Comparison of ENCODE assay signal across 8 cellular contexts in the genomic region with DNA sequence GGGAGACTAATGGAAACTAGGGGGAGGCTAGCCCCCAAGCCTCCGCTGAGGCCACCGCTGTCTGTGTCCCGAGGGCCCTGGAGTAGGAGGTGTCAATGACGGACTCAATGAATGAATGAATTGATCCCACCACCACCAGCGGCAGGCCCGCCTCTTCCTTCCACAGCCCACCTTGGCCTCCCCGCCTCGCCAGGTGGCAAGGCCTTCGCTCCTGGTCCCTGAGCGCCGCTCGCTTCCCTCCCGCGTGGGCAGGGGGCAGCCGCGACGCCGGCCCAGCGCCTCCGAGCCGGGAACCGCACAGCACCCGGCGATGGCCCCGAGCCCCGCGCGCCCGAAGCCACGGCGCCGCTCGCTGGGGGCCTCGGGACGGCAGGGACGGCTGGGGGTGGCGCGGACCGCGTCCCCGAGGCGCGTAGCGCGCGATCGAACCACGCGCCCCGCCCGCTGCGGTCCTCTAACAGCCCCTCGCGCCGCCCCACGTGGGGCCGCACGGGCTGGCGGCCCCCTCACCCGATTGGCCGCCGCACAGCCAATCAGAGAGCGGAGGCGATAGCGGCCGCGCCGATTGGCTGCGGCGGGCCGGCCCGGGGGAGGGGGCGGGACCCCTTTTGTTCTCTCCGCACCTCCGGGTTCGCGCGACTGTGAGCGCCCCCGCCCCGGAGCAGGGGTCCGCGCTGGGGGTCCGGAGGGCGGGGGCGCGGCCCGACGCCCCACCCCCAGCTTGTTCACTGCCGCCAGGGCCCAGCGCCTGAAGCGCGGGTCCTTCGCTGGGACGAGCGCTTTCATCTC. TPM values are rescaled to one million over a fixed set of nuclear protein-coding genes. Genes with fewer than 3 reads are reported as not detected.
DNase-seq lines count a peak whose midpoint lies in the region; ATAC-seq and TF ChIP-seq lines count a peak whose summit lies in the region.

No MANE protein-coding gene starts in this region.

- H3K4me1 Mint-ChIP-seq in CD8-positive, alpha-beta memory T cell: peaks cover 4 to 22% (median 10%) of the 10 kb centered on the region in 3 donors
- peaks cover 11% of the 10 kb centered on the region for H3K4me1 Mint-ChIP-seq in activated CD4-positive, alpha-beta T cell treated with anti-CD3 and anti-CD28 coated beads, Interleukin-2, amount 10 ng/mL, durations not matched to agents 7 days and 5 days
- H3K4me1 Mint-ChIP-seq in dendritic cell treated with granulocyte-macrophage colony-stimulating factor and Interleukin-4, amounts not matched to agents 40 ng/mL and 50 ng/mL, for 4 days (ENCODE audit: low read depth): peaks cover 28% of the 10 kb centered on the region

- H3K36me3 Mint-ChIP-seq in CD8-positive, alpha-beta memory T cell: no peaks in the 10 kb centered on the region
- no peaks in the 10 kb centered on the region for H3K36me3 Mint-ChIP-seq in activated CD4-positive, alpha-beta T cell treated with anti-CD3 and anti-CD28 coated beads, Interleukin-2, amount 10 ng/mL, durations not matched to agents 7 days and 5 days (ENCODE audit: low read depth)
- H3K36me3 Mint-ChIP-seq in dendritic cell treated with granulocyte-macrophage colony-stimulating factor and Interleukin-4, amounts not matched to agents 40 ng/mL and 50 ng/mL, for 4 days (ENCODE audit: low read depth): no peaks in the 10 kb centered on the region

- peaks cover 19 to 48% of the 10 kb centered on the region in 2 donors for H3K27me3 Mint-ChIP-seq in CD8-positive, alpha-beta memory T cell
- H3K27me3 Mint-ChIP-seq in activated CD4-positive, alpha-beta T cell treated with anti-CD3 and anti-CD28 coated beads, Interleukin-2, amount 10 ng/mL, durations not matched to agents 7 days and 5 days: peaks cover 30% of the 10 kb centered on the region
- peaks cover 61% of the 10 kb centered on the region for H3K27me3 Mint-ChIP-seq in dendritic cell treated with granulocyte-macrophage colony-stimulating factor and Interleukin-4, amounts not matched to agents 40 ng/mL and 50 ng/mL, for 4 days

- CTCF ChIA-PET in CD8-positive, alpha-beta memory T cell (lab: Charles Lee): interaction anchor here (0.9 to 1.0 kb wide), 3 partner anchors 38 to 389 kb away, joined by 3 to 4 read pairs (median 3); no protein-coding TSS in a partner anchor
- CTCF ChIA-PET in activated CD4-positive, alpha-beta T cell treated with anti-CD3 and anti-CD28 coated beads, Interleukin-2, amount 10 ng/mL, durations not matched to agents 7 days and 5 days (lab: Charles Lee): no interaction called here

- no peak for TF ChIP-seq CTCF in left lung (IDR thresholded peaks at IDR 0.05)

- H3K27me3 ChIP-seq in CD8-positive, alpha-beta memory T cell (ENCODE audit: insufficient read depth, low read length, poor library complexity, severe bottlenecking): peaks cover 20% of the 10 kb centered on the region
- peaks cover 0 to 40% of the 10 kb centered on the region in 2 donors for H3K27me3 ChIP-seq in left lung
- H3K27me3 ChIP-seq in SJCRH30: no peaks in the 10 kb centered on the region

- peak overlapping the region in 6 of 7 donors; percentile 60 to 79 (median 64) for H3K4me3 Mint-ChIP-seq in CD8-positive, alpha-beta memory T cell
- H3K4me3 Mint-ChIP-seq in activated CD4-positive, alpha-beta T cell treated with anti-CD3 and anti-CD28 coated beads, Interleukin-2, amount 10 ng/mL, durations not matched to agents 7 days and 5 days: peak overlapping the region; percentile 39
- peak overlapping the region; percentile 54 for H3K4me3 Mint-ChIP-seq in dendritic cell treated with granulocyte-macrophage colony-stimulating factor and Interleukin-4, amounts not matched to agents 40 ng/mL and 50 ng/mL, for 4 days

- peak; percentile 28 to 71 (median 50) for DNase-seq in CD8-positive, alpha-beta memory T cell
- DNase-seq in NCI-H1930 (lab: John Stamatoyannopoulos, UW) (peak; percentile 83 to 92), left lung (peak in 1 of 2 donors; percentile 59), OCI-M1 (lab: John Stamatoyannopoulos, UW) (no peak), SJCRH30 (no peak)
- peak; percentile 67 for DNase-seq in activated CD4-positive, alpha-beta T cell treated with anti-CD3 and anti-CD28 coated beads, Interleukin-2, amount 10 ng/mL, durations not matched to agents 7 days and 5 days
- DNase-seq in stimulated activated CD4-positive, alpha-beta T cell treated with anti-CD3 and anti-CD28 coated beads, Interleukin-4, amount 100 ng/mL, for 24 hours: peak; percentile 53

- intact Hi-C loops in dendritic cell treated with granulocyte-macrophage colony-stimulating factor and Interleukin-4, amounts not matched to agents 40 ng/mL and 50 ng/mL, for 4 days (cut with micrococcal nuclease): loop anchor here (5.0 kb wide), 1 partner anchor 79 kb away; no protein-coding TSS in a partner anchor
- intact Hi-C loops in left lung (cut with DNase I): loop anchor here (5.0 to 10.0 kb wide), 4 partner anchors 76 to 229 kb away; a partner anchor contains a TSS

- H3K9me3 Mint-ChIP-seq in CD8-positive, alpha-beta memory T cell: no peaks in the 10 kb centered on the region
- H3K9me3 Mint-ChIP-seq in activated CD4-positive, alpha-beta T cell treated with anti-CD3 and anti-CD28 coated beads, Interleukin-2, amount 10 ng/mL, durations not matched to agents 7 days and 5 days: no peaks in the 10 kb centered on the region
- no peaks in the 10 kb centered on the region for H3K9me3 Mint-ChIP-seq in dendritic cell treated with granulocyte-macrophage colony-stimulating factor and Interleukin-4, amounts not matched to agents 40 ng/mL and 50 ng/mL, for 4 days

- H3K4me1 ChIP-seq in CD8-positive, alpha-beta memory T cell (ENCODE audit: insufficient read depth, low read length): peaks cover 20% of the 10 kb centered on the region
- H3K4me1 ChIP-seq in left lung (peaks cover 5 to 27% of the 10 kb centered on the region in 2 donors), SJCRH30 (peaks cover 22% of the 10 kb centered on the region)

- H3K4me3 ChIP-seq in CD8-positive, alpha-beta memory T cell (ENCODE audit: low read length): peak overlapping the region; percentile 53
- peak overlapping the region; percentile 33 to 48 for H3K4me3 ChIP-seq in left lung
- H3K4me3 ChIP-seq in SJCRH30: no peak overlapping the region

- POLR2A ChIA-PET in CD8-positive, alpha-beta memory T cell (lab: Charles Lee): interaction anchor here (0.7 kb wide), 1 partner anchor 448 kb away, joined by 3 read pairs; no protein-coding TSS in a partner anchor
- POLR2A ChIA-PET in activated CD4-positive, alpha-beta T cell treated with anti-CD3 and anti-CD28 coated beads, Interleukin-2, amount 10 ng/mL, durations not matched to agents 7 days and 5 days (lab: Charles Lee): interaction anchor here (0.6 kb wide), 1 partner anchor 28 kb away, joined by 6 read pairs; no protein-coding TSS in a partner anchor

- no peak overlapping the region for H3K27ac Mint-ChIP-seq in CD8-positive, alpha-beta memory T cell
- H3K27ac Mint-ChIP-seq in activated CD4-positive, alpha-beta T cell treated with anti-CD3 and anti-CD28 coated beads, Interleukin-2, amount 10 ng/mL, durations not matched to agents 7 days and 5 days: no peak overlapping the region
- no peak overlapping the region for H3K27ac Mint-ChIP-seq in dendritic cell treated with granulocyte-macrophage colony-stimulating factor and Interleukin-4, amounts not matched to agents 40 ng/mL and 50 ng/mL, for 4 days

- no peaks in the 10 kb centered on the region for H3K36me3 ChIP-seq in CD8-positive, alpha-beta memory T cell (ENCODE audit: insufficient read depth, low read length)
- H3K36me3 ChIP-seq in left lung (no peaks in the 10 kb centered on the region), SJCRH30 (no peaks in the 10 kb centered on the region)

- H3K9me3 ChIP-seq in CD8-positive, alpha-beta memory T cell (ENCODE audit: low read length): no peaks in the 10 kb centered on the region
- H3K9me3 ChIP-seq in left lung (no peaks in the 10 kb centered on the region), SJCRH30 (replicated peaks) (no peaks in the 10 kb centered on the region)

- ATAC-seq in left lung: peak; percentile 78

- H3K27ac ChIP-seq in CD8-positive, alpha-beta memory T cell (ENCODE audit: low read depth, low read length): no peak overlapping the region
- H3K27ac ChIP-seq in left lung: no peak overlapping the region
- H3K27ac ChIP-seq in SJCRH30: no peak overlapping the region

RNA-seq across cellular contexts. Expression of a gene that starts 31.4 kb away (rescaled TPM):
- 1,000 to 10,000 TPM; 5,175 to 5,190 TPM for total RNA-seq in CD8-positive, alpha-beta memory T cell
- 1,950 TPM for polyA plus RNA-seq in CD8-positive, alpha-beta memory T cell
- 1,000 to 10,000 TPM; 4,611 to 5,328 TPM for total RNA-seq in activated CD4-positive, alpha-beta T cell treated with anti-CD3 and anti-CD28 coated beads, Interleukin-2, amount 10 ng/mL, durations not matched to agents 7 days and 5 days
- 1,000 to 10,000 TPM; 2,607 to 3,206 TPM for total RNA-seq in left lung
- 2,768 and 3,121 TPM in 2 replicates for total RNA-seq in SJCRH30 (2014; rRNA removed; shearing (Covaris generic))

RNA-seq across cellular contexts. Expression of a gene that starts 47.0 kb away (rescaled TPM):
- under 1 TPM; 0.46 to 0.49 TPM for total RNA-seq in CD8-positive, alpha-beta memory T cell
- not detected for polyA plus RNA-seq in CD8-positive, alpha-beta memory T cell
- under 1 TPM; 0.22 to 0.33 TPM for total RNA-seq in activated CD4-positive, alpha-beta T cell treated with anti-CD3 and anti-CD28 coated beads, Interleukin-2, amount 10 ng/mL, durations not matched to agents 7 days and 5 days
- 1 to 10 TPM; 2.1 to 3.4 TPM for total RNA-seq in left lung
- total RNA-seq in SJCRH30 (2014; rRNA removed; shearing (Covaris generic)): 0.43 and 0.61 TPM in 2 replicates

Comparison
In these comparisons a context has a peak if more than half of its experiments do, and no peak if none do; other contexts are left out.
1. DNase-seq: peak in CD8-positive, alpha-beta memory T cell (5 of 5), NCI-H1930 (2 of 2), activated CD4-positive, alpha-beta T cell treated with anti-CD3 and anti-CD28 coated beads, Interleukin-2, amount 10 ng/mL, durations not matched to agents 7 days and 5 days (single experiment) and stimulated activated CD4-positive, alpha-beta T cell treated with anti-CD3 and anti-CD28 coated beads, Interleukin-4, amount 100 ng/mL, for 24 hours (single experiment); none in OCI-M1 (single experiment) and SJCRH30 (0 of 2).
2. Peak in every context shown above with its lines, with median percentiles within 50 percentile points of each other: H3K4me3 Mint-ChIP-seq.